Comparison of ENCODE assay signal across 36 cellular contexts in genomic region chr18:30072609-30073385, GRCh38.
"Had no signal": no experiment of that assay in that cellular context is flagged by ENCODE, and none has a peak within 500 bp of the region (broad histone marks: within the 10 kb centered on the region; RNA-seq: fewer than 3 reads in every experiment).

No MANE protein-coding gene starts in this region.

- H3K27me3 ChIP-seq: MG63 had no signal

- H3K36me3 ChIP-seq: MG63 had no signal

- DNase-seq: Karpas-422, Kasumi-1, MG63, MM.1S, MV-4-11, NCI-H1048, NCI-H1092, NCI-H1092 treated with DMSO at 0.1 percent for 48 hours, NCI-H1105, NCI-H1105 treated with DMSO at 0.1 percent for 48 hours, NCI-H1417, NCI-H1417 treated with DMSO at 0.1 percent for 48 hours, NCI-H1436, NCI-H1436 treated with DMSO at 0.1 percent for 48 hours, NCI-H146, NCI-H1694, NCI-H1694 treated with DMSO at 0.1 percent for 48 hours, NCI-H187, NCI-H187 treated with DMSO at 0.1 percent for 48 hours, NCI-H1930, NCI-H2029, NCI-H2029 treated with DMSO at 0.1 percent for 48 hours, NCI-H2081, NCI-H2081 treated with DMSO at 0.1 percent for 48 hours, NCI-H2107, NCI-H2171, NCI-H2171 treated with DMSO at 0.1 percent for 48 hours, NCI-H2227 treated with DMSO at 0.1 percent for 48 hours, NCI-H226, NCI-H345, NCI-H446, NCI-H446 treated with DMSO at 0.1 percent for 48 hours, NCI-H510A, NCI-H510A treated with DMSO at 0.1 percent for 48 hours, NCI-H524, NCI-H524 treated with DMSO at 0.1 percent for 48 hours had no signal

- H3K4me3 ChIP-seq: MG63 had no signal
